In genomic region chr6:39951716-39952115, GRCh38 we compare ENCODE assay signal across 20 cellular contexts. TPM values are rescaled to one million over a fixed set of nuclear protein-coding genes. Genes with fewer than 3 reads are reported as not detected.
"Had no signal": no experiment of that assay in that cellular context is flagged by ENCODE, and none has a peak within 500 bp of the region (broad histone marks: within the 10 kb centered on the region; RNA-seq: fewer than 3 reads in every experiment).

No MANE protein-coding gene starts in this region.

- H3K4me1 ChIP-seq: gastroesophageal sphincter, neural progenitor cell, SJCRH30, upper lobe of left lung had no signal

- H3K9me3 Mint-ChIP-seq: activated CD4-positive, alpha-beta memory T cell treated with anti-CD3 and anti-CD28 coated beads, Interleukin-2, amount 10 ng/mL, durations not matched to agents 7 days and 5 days; activated naive CD4-positive, alpha-beta T cell treated with anti-CD3 and anti-CD28 coated beads, Interleukin-2, amount 50 U/mL, for 24 hours; effector memory CD8-positive, alpha-beta T cell; neural progenitor cell had no signal

- DNase-seq: activated CD4-positive, alpha-beta memory T cell treated with anti-CD3 and anti-CD28 coated beads, Interleukin-2, amount 10 ng/mL, durations not matched to agents 7 days and 5 days; activated CD4-positive, alpha-beta T cell treated with anti-CD3 and anti-CD28 coated beads for 36 hours; activated effector memory CD4-positive, alpha-beta T cell treated with anti-CD3 and anti-CD28 coated beads, Interleukin-2, amount 50 U/mL, for 16 hours; activated T-cell treated with anti-CD3 and anti-CD28 coated beads, Interleukin-2, amount 50 U/mL, for 48 hours; brain microvascular endothelial cell; cerebellar nuclear complex; dermis blood vessel endothelial cell; effector memory CD8-positive, alpha-beta T cell; hippocampal formation; kidney; SJCRH30; stimulated activated CD4-positive, alpha-beta T cell treated with anti-CD3 and anti-CD28 coated beads, Interleukin-4, amount 100 ng/mL, for 1 hour; stimulated activated naive B cell treated with anti-CD40 and anti-IgM and Interleukin-4, amounts not matched to agents 10 μg/mL and 1 μg/mL and 100 μg/mL, for 72 hours; T-helper 17 cell; upper lobe of left lung; WERI-Rb-1 had no signal

- H3K27me3 Mint-ChIP-seq: activated CD4-positive, alpha-beta memory T cell treated with anti-CD3 and anti-CD28 coated beads, Interleukin-2, amount 10 ng/mL, durations not matched to agents 7 days and 5 days; T-helper 17 cell had no signal

- H3K36me3 ChIP-seq: brain microvascular endothelial cell, gastroesophageal sphincter, neural progenitor cell, SJCRH30, upper lobe of left lung, WERI-Rb-1 had no signal

- H3K27ac Mint-ChIP-seq: activated CD4-positive, alpha-beta memory T cell treated with anti-CD3 and anti-CD28 coated beads, Interleukin-2, amount 10 ng/mL, durations not matched to agents 7 days and 5 days; activated CD4-positive, alpha-beta T cell treated with anti-CD3 and anti-CD28 coated beads for 36 hours; activated naive CD4-positive, alpha-beta T cell treated with anti-CD3 and anti-CD28 coated beads, Interleukin-2, amount 50 U/mL, for 24 hours; effector memory CD8-positive, alpha-beta T cell; neural progenitor cell; stimulated activated naive B cell treated with anti-CD40 and anti-IgM and Interleukin-4, amounts not matched to agents 10 μg/mL and 1 μg/mL and 100 μg/mL, for 72 hours; T-helper 17 cell had no signal

- H3K4me3 ChIP-seq: gastroesophageal sphincter, lung, neural progenitor cell, SJCRH30, upper lobe of left lung had no signal

- H3K4me1 Mint-ChIP-seq: activated CD4-positive, alpha-beta memory T cell treated with anti-CD3 and anti-CD28 coated beads, Interleukin-2, amount 10 ng/mL, durations not matched to agents 7 days and 5 days; activated CD4-positive, alpha-beta T cell treated with anti-CD3 and anti-CD28 coated beads for 36 hours; activated naive CD4-positive, alpha-beta T cell treated with anti-CD3 and anti-CD28 coated beads, Interleukin-2, amount 50 U/mL, for 24 hours; neural progenitor cell; stimulated activated naive B cell treated with anti-CD40 and anti-IgM and Interleukin-4, amounts not matched to agents 10 μg/mL and 1 μg/mL and 100 μg/mL, for 72 hours; T-helper 17 cell had no signal

- H3K4me3 Mint-ChIP-seq: activated CD4-positive, alpha-beta memory T cell treated with anti-CD3 and anti-CD28 coated beads, Interleukin-2, amount 10 ng/mL, durations not matched to agents 7 days and 5 days; activated CD4-positive, alpha-beta T cell treated with anti-CD3 and anti-CD28 coated beads for 36 hours; activated naive CD4-positive, alpha-beta T cell treated with anti-CD3 and anti-CD28 coated beads, Interleukin-2, amount 50 U/mL, for 24 hours; effector memory CD8-positive, alpha-beta T cell; neural progenitor cell; stimulated activated naive B cell treated with anti-CD40 and anti-IgM and Interleukin-4, amounts not matched to agents 10 μg/mL and 1 μg/mL and 100 μg/mL, for 72 hours; T-helper 17 cell had no signal

- H3K27ac ChIP-seq: brain microvascular endothelial cell, neural progenitor cell, SJCRH30, WERI-Rb-1 had no signal

- H3K27me3 ChIP-seq: brain microvascular endothelial cell, neural progenitor cell, SJCRH30, upper lobe of left lung had no signal

- H3K36me3 Mint-ChIP-seq: activated naive CD4-positive, alpha-beta T cell treated with anti-CD3 and anti-CD28 coated beads, Interleukin-2, amount 50 U/mL, for 24 hours; neural progenitor cell; stimulated activated naive B cell treated with anti-CD40 and anti-IgM and Interleukin-4, amounts not matched to agents 10 μg/mL and 1 μg/mL and 100 μg/mL, for 72 hours had no signal

- H3K9me3 ChIP-seq: gastroesophageal sphincter, SJCRH30, upper lobe of left lung had no signal

- H3K9ac ChIP-seq: neural progenitor cell had no signal

- ATAC-seq: activated CD4-positive, alpha-beta T cell treated with anti-CD3 and anti-CD28 coated beads for 36 hours; effector memory CD8-positive, alpha-beta T cell; stimulated activated naive B cell treated with anti-CD40 and anti-IgM and Interleukin-4, amounts not matched to agents 10 μg/mL and 1 μg/mL and 100 μg/mL, for 72 hours; T-helper 17 cell had no signal

RNA-seq across cellular contexts. Expression of gene MOCS1, which starts 17.5 kb away (rescaled TPM):
- total RNA-seq: activated CD4-positive, alpha-beta memory T cell treated with anti-CD3 and anti-CD28 coated beads, Interleukin-2, amount 10 ng/mL, durations not matched to agents 7 days and 5 days had no signal
